8 cellular contexts compared by ENCODE assay signal in genomic region chr16:55508941-55509920, GRCh38. TPM values are rescaled to one million over a fixed set of nuclear protein-coding genes. Genes with fewer than 3 reads are reported as not detected.
DNase-seq lines count a peak whose midpoint lies in the region; ATAC-seq and TF ChIP-seq lines count a peak whose summit lies in the region.

LPCAT2 (plus strand) TSS chr16:55509072; CDS start chr16:55509182, 110 bp downstream.

- intact Hi-C loops in mucosa of descending colon (cut with DNase I, micrococcal nuclease): no loop called here

- H3K36me3 Mint-ChIP-seq in activated CD8-positive, alpha-beta T cell treated with anti-CD3 and anti-CD28 coated beads, Interleukin-2, amount 10 ng/mL, durations not matched to agents 7 days and 5 days (ENCODE audit: low read depth): no peaks in the 10 kb centered on the region

- H3K9me3 Mint-ChIP-seq in activated CD8-positive, alpha-beta T cell treated with anti-CD3 and anti-CD28 coated beads, Interleukin-2, amount 10 ng/mL, durations not matched to agents 7 days and 5 days (ENCODE audit: insufficient read depth): peaks cover 8% of the 10 kb centered on the region

- POLR2A ChIA-PET in activated CD8-positive, alpha-beta T cell treated with anti-CD3 and anti-CD28 coated beads, Interleukin-2, amount 10 ng/mL, durations not matched to agents 7 days and 5 days (lab: Charles Lee): no interaction called here

- H3K4me3 Mint-ChIP-seq in activated CD8-positive, alpha-beta T cell treated with anti-CD3 and anti-CD28 coated beads, Interleukin-2, amount 10 ng/mL, durations not matched to agents 7 days and 5 days: peak within 1 kb of the TSS; percentile 36

- CTCF ChIA-PET in activated CD8-positive, alpha-beta T cell treated with anti-CD3 and anti-CD28 coated beads, Interleukin-2, amount 10 ng/mL, durations not matched to agents 7 days and 5 days (lab: Charles Lee): no interaction called here

- peak; percentile 76 for DNase-seq in SIG-M5 treated with dmso at 0.1 percent for 504 hours (lab: John Stamatoyannopoulos, UW; ENCODE audit: unreplicated experiment)
- DNase-seq in SIG-M5 (lab: John Stamatoyannopoulos, UW): no peak
- DNase-seq in NCI-H1105 treated with DMSO at 0.1 percent for 48 hours (lab: John Stamatoyannopoulos, UW): peak; percentile 84
- DNase-seq in activated CD8-positive, alpha-beta T cell treated with anti-CD3 and anti-CD28 coated beads, Interleukin-2, amount 10 ng/mL, durations not matched to agents 7 days and 5 days: peak; percentile 54
- DNase-seq in fibroblast of mammary gland (ENCODE audit: low read depth): peak; percentile 72
- DNase-seq in mucosa of descending colon: peak; percentile 91 to 93 (median 92)
- peak; percentile 62 for DNase-seq in stimulated activated naive CD8-positive, alpha-beta T cell treated with anti-CD3 and anti-CD28 coated beads, Interleukin-15, Interleukin-2, amounts not matched to agents 100 U/mL and 50 U/mL, for 24 hours

- no peak within 1 kb of the TSS for H3K27ac Mint-ChIP-seq in activated CD8-positive, alpha-beta T cell treated with anti-CD3 and anti-CD28 coated beads, Interleukin-2, amount 10 ng/mL, durations not matched to agents 7 days and 5 days

- H3K9me3 ChIP-seq in mucosa of descending colon: peaks cover 4% of the 10 kb centered on the region

- no peaks in the 10 kb centered on the region for H3K36me3 ChIP-seq in mucosa of descending colon (ENCODE audit: low read depth)

- H3K4me3 ChIP-seq in fibroblast of mammary gland (ENCODE audit: control insufficient read depth, low read depth, low read length) (peak within 1 kb of the TSS; percentile 52), mucosa of descending colon (peak within 1 kb of the TSS; percentile 44)

- H3K27me3 Mint-ChIP-seq in activated CD8-positive, alpha-beta T cell treated with anti-CD3 and anti-CD28 coated beads, Interleukin-2, amount 10 ng/mL, durations not matched to agents 7 days and 5 days (ENCODE audit: low read depth): peaks cover 26% of the 10 kb centered on the region

- ATAC-seq in activated CD8-positive, alpha-beta T cell treated with anti-CD3 and anti-CD28 coated beads, Interleukin-2, amount 10 ng/mL, durations not matched to agents 7 days and 5 days: peak; percentile 65
- ATAC-seq in mucosa of descending colon: peak; percentile 98
- peak; percentile 72 for ATAC-seq in stimulated activated naive CD8-positive, alpha-beta T cell treated with anti-CD3 and anti-CD28 coated beads, Interleukin-15, Interleukin-2, amounts not matched to agents 100 U/mL and 50 U/mL, for 24 hours
- ATAC-seq in GM19452 (IDR thresholded peaks at IDR 0.05; ENCODE audit: unreplicated experiment): no peak

- H3K4me1 ChIP-seq in mucosa of descending colon (ENCODE audit: low read depth): peaks cover 7% of the 10 kb centered on the region

- TF ChIP-seq CTCF in fibroblast of mammary gland (conservative IDR thresholded peaks at IDR 0.05; ENCODE audit: control insufficient read depth, insufficient read depth, low read depth, low read length) (no peak), mucosa of descending colon (IDR thresholded peaks at IDR 0.05) (no peak)

- peaks cover 7% of the 10 kb centered on the region for H3K4me1 Mint-ChIP-seq in activated CD8-positive, alpha-beta T cell treated with anti-CD3 and anti-CD28 coated beads, Interleukin-2, amount 10 ng/mL, durations not matched to agents 7 days and 5 days (ENCODE audit: low read depth)

RNA-seq across cellular contexts. Expression of gene LPCAT2, which starts in this region (rescaled TPM):
- total RNA-seq in activated CD8-positive, alpha-beta T cell treated with anti-CD3 and anti-CD28 coated beads, Interleukin-2, amount 10 ng/mL, durations not matched to agents 7 days and 5 days: under 1 TPM in 1 of 2 experiments, not detected in 1; 0.37 TPM
- 10 to 100 TPM; 11.3 to 22.1 (median 13.8) TPM for total RNA-seq in mucosa of descending colon

Comparison
In these comparisons a context has a peak if more than half of its experiments do, and no peak if none do; other contexts are left out.
1. RNA of gene LPCAT2 (total RNA-seq): 11.3 to 22.1 TPM in mucosa of descending colon; 0.37 TPM in activated CD8-positive, alpha-beta T cell treated with anti-CD3 and anti-CD28 coated beads, Interleukin-2, amount 10 ng/mL, durations not matched to agents 7 days and 5 days; every median in the first group is over 4 times any median in the second.
2. Peak in DNase-seq and ATAC-seq in activated CD8-positive, alpha-beta T cell treated with anti-CD3 and anti-CD28 coated beads, Interleukin-2, amount 10 ng/mL, durations not matched to agents 7 days and 5 days; RNA of the gene not detected or under 1 TPM.